In genomic region chr2:163778045-163778753, GRCh38 we compare ENCODE assay signal across 13 cellular contexts. TPM values are rescaled to one million over a fixed set of nuclear protein-coding genes. Genes with fewer than 3 reads are reported as not detected.
DNase-seq lines count a peak whose midpoint lies in the region; ATAC-seq and TF ChIP-seq lines count a peak whose summit lies in the region.
"Had no signal": no experiment of that assay in that cellular context is flagged by ENCODE, and none has a peak within 500 bp of the region (broad histone marks: within the 10 kb centered on the region; RNA-seq: fewer than 3 reads in every experiment).

No MANE protein-coding gene starts in this region.

- intact Hi-C loops in esophagus muscularis mucosa (cut with DNase I): no loop called here

- H3K4me1 ChIP-seq in RWPE2 (ENCODE audit: insufficient read depth, poor library complexity, severe bottlenecking): peaks cover 55% of the 10 kb centered on the region
- H3K4me1 ChIP-seq in upper lobe of left lung: no peaks in the 10 kb centered on the region
- peaks cover 0 to 12% (median 6%) of the 10 kb centered on the region in 4 donors for H3K4me1 ChIP-seq in esophagus muscularis mucosa
- H3K4me1 ChIP-seq: transverse colon had no signal

- peaks cover 2% of the 10 kb centered on the region for H3K9me3 ChIP-seq in RWPE2 (ENCODE audit: severe bottlenecking)
- H3K9me3 ChIP-seq in upper lobe of left lung: no peaks in the 10 kb centered on the region
- no peaks in the 10 kb centered on the region for H3K9me3 ChIP-seq in esophagus muscularis mucosa
- H3K9me3 ChIP-seq: transverse colon had no signal

- WGBS in upper lobe of left lung, 2 donors: 82 to 83% methylated on average over 5 of the region's 5 CpGs
- WGBS in esophagus muscularis mucosa: 74% methylated on average over 5 of the region's 5 CpGs

- no peaks in the 10 kb centered on the region for H3K27me3 ChIP-seq in RWPE2 (ENCODE audit: insufficient read depth, poor library complexity, severe bottlenecking)
- H3K27me3 ChIP-seq in upper lobe of left lung: no peaks in the 10 kb centered on the region
- H3K27me3 ChIP-seq in esophagus muscularis mucosa: no peaks in the 10 kb centered on the region
- H3K27me3 ChIP-seq: transverse colon had no signal

- TF ChIP-seq POLR2A in upper lobe of left lung (IDR thresholded peaks at IDR 0.05) (no peak), esophagus muscularis mucosa (IDR thresholded peaks at IDR 0.05; ENCODE audit: low read depth) (no peak)

- TF ChIP-seq CTCF in RWPE2 (IDR thresholded peaks at IDR 0.05; ENCODE audit: poor library complexity, severe bottlenecking) (no peak), fibroblast of pulmonary artery (IDR thresholded peaks at IDR 0.05; ENCODE audit: low read length, missing control alignments) (no peak), upper lobe of left lung (IDR thresholded peaks at IDR 0.05) (no peak), esophagus muscularis mucosa (IDR thresholded peaks at IDR 0.05) (no peak)

- no peaks in the 10 kb centered on the region for H3K36me3 ChIP-seq in RWPE2 (ENCODE audit: low read depth)
- no peaks in the 10 kb centered on the region for H3K36me3 ChIP-seq in upper lobe of left lung
- no peaks in the 10 kb centered on the region for H3K36me3 ChIP-seq in esophagus muscularis mucosa
- H3K36me3 ChIP-seq: transverse colon had no signal

- ATAC-seq in RWPE2 (ENCODE audit: low read depth) (peak; percentile 75), upper lobe of left lung (ENCODE audit: low FRiP score in 2 of 2) (no peak)
- ATAC-seq: activated CD4-positive, CD25-positive, alpha-beta regulatory T cell treated with anti-CD3 and anti-CD28 coated beads, Interleukin-2, amount 50 U/mL, for 24 hours had no signal

- DNase-seq in GM04504 (ENCODE audit: low read depth): peak; percentile 56
- DNase-seq in RWPE2 (ENCODE audit: low spot score): peak; percentile 81
- peak; percentile 87 for DNase-seq in fibroblast of pulmonary artery (ENCODE audit: low read depth)
- DNase-seq in smooth muscle cell of the brain vasculature (ENCODE audit: low read depth, low spot score): peak; percentile 49
- no peak for DNase-seq in NCI-H345 treated with DMSO at 0.1 percent for 48 hours (lab: John Stamatoyannopoulos, UW; ENCODE audit: unreplicated experiment)
- DNase-seq in upper lobe of left lung: no peak
- no peak for DNase-seq in esophagus muscularis mucosa (ENCODE audit: extremely low spot score)
- DNase-seq in stimulated activated CD4-positive, alpha-beta T cell treated with anti-CD3 and anti-CD28 coated beads, Interleukin-2, amount 100 ng/mL, for 48 hours: no peak
- DNase-seq: DMS79 treated with DMSO at 0.1 percent for 48 hours, GOT3, NCI-H1417, transverse colon had no signal

- H3K27ac ChIP-seq in RWPE2 (ENCODE audit: poor library complexity, severe bottlenecking) (peak overlapping the region; percentile 83), upper lobe of left lung (no peak overlapping the region), esophagus muscularis mucosa (replicated peaks in 1 of 4) (no peak overlapping the region)
- H3K27ac ChIP-seq: transverse colon had no signal

- no peak for TF ChIP-seq EP300 in upper lobe of left lung (IDR thresholded peaks at IDR 0.05)
- no peak for TF ChIP-seq EP300 in esophagus muscularis mucosa (IDR thresholded peaks at IDR 0.05)

- H3K4me3 ChIP-seq in RWPE2 (ENCODE audit: severe bottlenecking): no peak overlapping the region
- no peak overlapping the region for H3K4me3 ChIP-seq in fibroblast of pulmonary artery (replicated peaks; ENCODE audit: low read depth, low read length)
- H3K4me3 ChIP-seq in upper lobe of left lung: no peak overlapping the region
- no peak overlapping the region for H3K4me3 ChIP-seq in esophagus muscularis mucosa
- H3K4me3 ChIP-seq: transverse colon had no signal

RNA-seq across cellular contexts. Expression of gene FIGN, which starts 42.4 kb away (rescaled TPM):
- 1 to 10 TPM in 5 of 6 donors, under 1 TPM in 1; 0.91 to 4.5 (median 4.1) TPM for total RNA-seq in upper lobe of left lung
- total RNA-seq in esophagus muscularis mucosa: 10 to 100 TPM in 3 of 4 donors, 1 to 10 TPM in 1; 5.8 to 12.0 (median 11.1) TPM

Comparison
In these comparisons a context has a peak if more than half of its experiments do, and no peak if none do; other contexts are left out.
1. DNase-seq: peak in GM04504 (single experiment), RWPE2 (single experiment), fibroblast of pulmonary artery (single experiment) and smooth muscle cell of the brain vasculature (single experiment); none in NCI-H345 treated with DMSO at 0.1 percent for 48 hours (single experiment), upper lobe of left lung (0 of 2), esophagus muscularis mucosa (single experiment) and stimulated activated CD4-positive, alpha-beta T cell treated with anti-CD3 and anti-CD28 coated beads, Interleukin-2, amount 100 ng/mL, for 48 hours (0 of 2).